9 cellular contexts compared by ENCODE assay signal in genomic region chr4:38069271-38069760, GRCh38.
DNase-seq lines count a peak whose midpoint lies in the region; ATAC-seq and TF ChIP-seq lines count a peak whose summit lies in the region.
"Had no signal": no experiment of that assay in that cellular context is flagged by ENCODE, and none has a peak within 500 bp of the region (broad histone marks: within the 10 kb centered on the region; RNA-seq: fewer than 3 reads in every experiment).

No MANE protein-coding gene starts in this region.

- WGBS in heart right ventricle, 2 donors = 43 to 57% methylated on average over 6 of the region's 6 CpGs

- intact Hi-C loops in heart right ventricle (cut with DNase I) = loop anchor here in 7 of 10 donors (5.0 to 10.0 kb wide), 10 partner anchors 43 to 715 kb away; partner anchors contain the start of gene TLR10 (in 1 of the 7)

- peak in 6 of 9 donors; percentile 18 to 61 (median 37) for TF ChIP-seq CTCF in heart right ventricle (IDR thresholded peaks at IDR 0.05)

- H3K9me3 Mint-ChIP-seq in activated T-cell treated with anti-CD3 and anti-CD28 coated beads, Interleukin-2, amount 50 U/mL, for 72 hours = no peaks in the 10 kb centered on the region
- H3K9me3 Mint-ChIP-seq in stimulated activated naive CD8-positive, alpha-beta T cell treated with anti-CD3 and anti-CD28 coated beads, Interleukin-15, amount 100 ng/mL, for 72 hours = no peaks in the 10 kb centered on the region
- no peaks in the 10 kb centered on the region for H3K9me3 Mint-ChIP-seq in activated CD8-positive, alpha-beta memory T cell treated with anti-CD3 and anti-CD28 coated beads, Interleukin-2, amount 10 ng/mL, durations not matched to agents 7 days and 5 days (ENCODE audit: low read depth)
- H3K9me3 Mint-ChIP-seq: stimulated activated naive CD8-positive, alpha-beta T cell treated with anti-CD3 and anti-CD28 coated beads, Interleukin-15, Interleukin-2, amounts not matched to agents 100 ng/mL and 50 ng/mL, for 24 hours had no signal

- DNase-seq in CD1c-positive myeloid dendritic cell (ENCODE audit: extremely low spot score) = peak; percentile 69
- DNase-seq in HS-5 (ENCODE audit: low read depth) = peak; percentile 41
- peak in 1 of 2 donors; percentile 30 for DNase-seq in activated T-cell treated with anti-CD3 and anti-CD28 coated beads, Interleukin-2, amount 50 U/mL, for 72 hours
- DNase-seq in heart right ventricle = no peak
- no peak for DNase-seq in stimulated activated naive CD8-positive, alpha-beta T cell treated with anti-CD3 and anti-CD28 coated beads, Interleukin-15, amount 100 ng/mL, for 72 hours
- no peak for DNase-seq in left lobe of liver (ENCODE audit: low spot score)
- DNase-seq in retina = no peak
- no peak for DNase-seq in activated CD8-positive, alpha-beta memory T cell treated with anti-CD3 and anti-CD28 coated beads, Interleukin-2, amount 10 ng/mL, durations not matched to agents 7 days and 5 days

- peaks cover 32% of the 10 kb centered on the region for H3K4me1 Mint-ChIP-seq in activated T-cell treated with anti-CD3 and anti-CD28 coated beads, Interleukin-2, amount 50 U/mL, for 72 hours (ENCODE audit: low read depth)
- H3K4me1 Mint-ChIP-seq in stimulated activated naive CD8-positive, alpha-beta T cell treated with anti-CD3 and anti-CD28 coated beads, Interleukin-15, amount 100 ng/mL, for 72 hours = peaks cover 36% of the 10 kb centered on the region
- H3K4me1 Mint-ChIP-seq in activated CD8-positive, alpha-beta memory T cell treated with anti-CD3 and anti-CD28 coated beads, Interleukin-2, amount 10 ng/mL, durations not matched to agents 7 days and 5 days = peaks cover 15% of the 10 kb centered on the region

- H3K27me3 ChIP-seq in heart right ventricle = no peaks in the 10 kb centered on the region

- H3K36me3 Mint-ChIP-seq in activated T-cell treated with anti-CD3 and anti-CD28 coated beads, Interleukin-2, amount 50 U/mL, for 72 hours (ENCODE audit: insufficient read depth in 2 of 2) = peaks cover 2 to 4% of the 10 kb centered on the region in 2 donors
- H3K36me3 Mint-ChIP-seq in activated CD8-positive, alpha-beta memory T cell treated with anti-CD3 and anti-CD28 coated beads, Interleukin-2, amount 10 ng/mL, durations not matched to agents 7 days and 5 days = peaks cover 22% of the 10 kb centered on the region

- CTCF ChIA-PET in activated CD8-positive, alpha-beta memory T cell treated with anti-CD3 and anti-CD28 coated beads, Interleukin-2, amount 10 ng/mL, durations not matched to agents 7 days and 5 days (lab: Charles Lee) = interaction anchor here (0.6 to 2.5 kb wide), 12 partner anchors 13 to 662 kb away, joined by 3 to 10 read pairs (median 3); no protein-coding TSS in a partner anchor

- H3K9me3 ChIP-seq in heart right ventricle = no peaks in the 10 kb centered on the region

- no peak overlapping the region for H3K4me3 Mint-ChIP-seq in activated T-cell treated with anti-CD3 and anti-CD28 coated beads, Interleukin-2, amount 50 U/mL, for 72 hours
- H3K4me3 Mint-ChIP-seq in stimulated activated naive CD8-positive, alpha-beta T cell treated with anti-CD3 and anti-CD28 coated beads, Interleukin-15, amount 100 ng/mL, for 72 hours = no peak overlapping the region
- H3K4me3 Mint-ChIP-seq in activated CD8-positive, alpha-beta memory T cell treated with anti-CD3 and anti-CD28 coated beads, Interleukin-2, amount 10 ng/mL, durations not matched to agents 7 days and 5 days = no peak overlapping the region
- H3K4me3 Mint-ChIP-seq: stimulated activated naive CD8-positive, alpha-beta T cell treated with anti-CD3 and anti-CD28 coated beads, Interleukin-15, Interleukin-2, amounts not matched to agents 100 ng/mL and 50 ng/mL, for 24 hours had no signal

- no peak overlapping the region for H3K4me3 ChIP-seq in heart right ventricle

- peak overlapping the region; percentile 87 for H3K27ac Mint-ChIP-seq in activated T-cell treated with anti-CD3 and anti-CD28 coated beads, Interleukin-2, amount 50 U/mL, for 72 hours
- H3K27ac Mint-ChIP-seq in stimulated activated naive CD8-positive, alpha-beta T cell treated with anti-CD3 and anti-CD28 coated beads, Interleukin-15, amount 100 ng/mL, for 72 hours = no peak overlapping the region
- H3K27ac Mint-ChIP-seq in activated CD8-positive, alpha-beta memory T cell treated with anti-CD3 and anti-CD28 coated beads, Interleukin-2, amount 10 ng/mL, durations not matched to agents 7 days and 5 days = no peak overlapping the region
- H3K27ac Mint-ChIP-seq: stimulated activated naive CD8-positive, alpha-beta T cell treated with anti-CD3 and anti-CD28 coated beads, Interleukin-15, Interleukin-2, amounts not matched to agents 100 ng/mL and 50 ng/mL, for 24 hours had no signal

- no peaks in the 10 kb centered on the region for H3K27me3 Mint-ChIP-seq in activated T-cell treated with anti-CD3 and anti-CD28 coated beads, Interleukin-2, amount 50 U/mL, for 72 hours (ENCODE audit: low read depth)
- no peaks in the 10 kb centered on the region for H3K27me3 Mint-ChIP-seq in stimulated activated naive CD8-positive, alpha-beta T cell treated with anti-CD3 and anti-CD28 coated beads, Interleukin-15, amount 100 ng/mL, for 72 hours
- no peaks in the 10 kb centered on the region for H3K27me3 Mint-ChIP-seq in activated CD8-positive, alpha-beta memory T cell treated with anti-CD3 and anti-CD28 coated beads, Interleukin-2, amount 10 ng/mL, durations not matched to agents 7 days and 5 days
- H3K27me3 Mint-ChIP-seq: stimulated activated naive CD8-positive, alpha-beta T cell treated with anti-CD3 and anti-CD28 coated beads, Interleukin-15, Interleukin-2, amounts not matched to agents 100 ng/mL and 50 ng/mL, for 24 hours had no signal

- peak overlapping the region in 7 of 10 donors; percentile 30 to 86 (median 59) for H3K27ac ChIP-seq in heart right ventricle

- peaks cover 0 to 49% (median 0%) of the 10 kb centered on the region in 9 donors for H3K36me3 ChIP-seq in heart right ventricle

- ATAC-seq in activated T-cell treated with anti-CD3 and anti-CD28 coated beads, Interleukin-2, amount 50 U/mL, for 72 hours (replicated peaks in 1 of 2) = peak; percentile 67 to 73
- ATAC-seq in heart right ventricle (peak in 6 of 8 donors; percentile 23 to 54 (median 36)), left lobe of liver (no peak)
- ATAC-seq in stimulated activated naive CD8-positive, alpha-beta T cell treated with anti-CD3 and anti-CD28 coated beads, Interleukin-15, amount 100 ng/mL, for 72 hours = peak; percentile 62
- no peak for ATAC-seq in activated CD8-positive, alpha-beta memory T cell treated with anti-CD3 and anti-CD28 coated beads, Interleukin-2, amount 10 ng/mL, durations not matched to agents 7 days and 5 days

- peaks cover 6 to 80% (median 53%) of the 10 kb centered on the region in 9 donors for H3K4me1 ChIP-seq in heart right ventricle

Comparison
In these comparisons a context has a peak if more than half of its experiments do, and no peak if none do; other contexts are left out.
1. DNase-seq: peak in CD1c-positive myeloid dendritic cell (single experiment) and HS-5 (single experiment); none in heart right ventricle (0 of 2), stimulated activated naive CD8-positive, alpha-beta T cell treated with anti-CD3 and anti-CD28 coated beads, Interleukin-15, amount 100 ng/mL, for 72 hours (0 of 2), left lobe of liver (single experiment), retina (single experiment) and activated CD8-positive, alpha-beta memory T cell treated with anti-CD3 and anti-CD28 coated beads, Interleukin-2, amount 10 ng/mL, durations not matched to agents 7 days and 5 days (single experiment).
2. ATAC-seq: peak in activated T-cell treated with anti-CD3 and anti-CD28 coated beads, Interleukin-2, amount 50 U/mL, for 72 hours (2 of 2), heart right ventricle (6 of 8) and stimulated activated naive CD8-positive, alpha-beta T cell treated with anti-CD3 and anti-CD28 coated beads, Interleukin-15, amount 100 ng/mL, for 72 hours (single experiment); none in left lobe of liver (single experiment) and activated CD8-positive, alpha-beta memory T cell treated with anti-CD3 and anti-CD28 coated beads, Interleukin-2, amount 10 ng/mL, durations not matched to agents 7 days and 5 days (single experiment).